Comparison of ENCODE assay signal across 27 cellular contexts in the genomic region with DNA sequence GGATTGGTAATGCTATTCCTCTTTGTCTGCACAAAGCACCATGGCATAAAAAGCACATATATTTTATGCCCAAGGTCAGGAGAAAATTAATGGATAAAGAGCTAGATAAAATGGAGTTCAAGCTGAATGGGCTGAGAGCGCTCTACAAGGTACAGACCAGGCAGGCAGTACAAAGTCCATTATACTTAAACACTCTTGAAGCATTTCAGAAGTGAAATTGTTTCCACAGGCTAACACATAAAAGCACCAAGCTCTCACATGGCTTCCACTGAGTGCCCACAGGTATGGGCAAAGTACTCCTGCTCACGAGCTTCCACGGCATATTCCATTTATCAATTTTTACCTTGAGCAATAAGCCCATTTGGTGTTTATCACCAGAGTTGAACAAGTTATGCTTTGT.
"Had no signal": no experiment of that assay in that cellular context is flagged by ENCODE, and none has a peak within 500 bp of the region (broad histone marks: within the 10 kb centered on the region; RNA-seq: fewer than 3 reads in every experiment).

No MANE protein-coding gene starts in this region.

- H3K27ac Mint-ChIP-seq: activated CD4-positive, alpha-beta T cell treated with anti-CD3 and anti-CD28 coated beads for 36 hours; activated CD8-positive, alpha-beta memory T cell treated with anti-CD3 and anti-CD28 coated beads, Interleukin-2, amount 10 ng/mL, durations not matched to agents 7 days and 5 days; activated CD8-positive, alpha-beta T cell treated with anti-CD3 and anti-CD28 coated beads, Interleukin-2, amount 10 ng/mL, durations not matched to agents 7 days and 5 days; activated naive CD8-positive, alpha-beta T cell; activated T-cell treated with anti-CD3 and anti-CD28 coated beads, Interleukin-2, amount 50 U/mL, for 72 hours; memory B cell; natural killer cell; stimulated activated memory B cell treated with anti-CD40 and anti-IgM and Interleukin-4, amounts not matched to agents 10 μg/mL and 1 μg/mL and 100 μg/mL, for 72 hours; stimulated activated naive CD8-positive, alpha-beta T cell treated with anti-CD3 and anti-CD28 coated beads, Interleukin-15, amount 100 ng/mL, for 72 hours; T-cell; T-helper 2 cell treated with Interferon-gamma antibody and Interleukin-4, amounts not matched to agents 5 μg/mL and 100 μg/mL, for 36 hours had no signal

- H3K4me1 Mint-ChIP-seq: activated CD4-positive, alpha-beta T cell treated with anti-CD3 and anti-CD28 coated beads for 36 hours; activated CD8-positive, alpha-beta memory T cell treated with anti-CD3 and anti-CD28 coated beads, Interleukin-2, amount 10 ng/mL, durations not matched to agents 7 days and 5 days; memory B cell; stimulated activated memory B cell treated with anti-CD40 and anti-IgM and Interleukin-4, amounts not matched to agents 10 μg/mL and 1 μg/mL and 100 μg/mL, for 72 hours; T-cell had no signal

- H3K4me3 Mint-ChIP-seq: activated CD4-positive, alpha-beta T cell treated with anti-CD3 and anti-CD28 coated beads for 36 hours; activated CD8-positive, alpha-beta memory T cell treated with anti-CD3 and anti-CD28 coated beads, Interleukin-2, amount 10 ng/mL, durations not matched to agents 7 days and 5 days; activated CD8-positive, alpha-beta T cell treated with anti-CD3 and anti-CD28 coated beads, Interleukin-2, amount 10 ng/mL, durations not matched to agents 7 days and 5 days; activated naive CD8-positive, alpha-beta T cell; activated T-cell treated with anti-CD3 and anti-CD28 coated beads, Interleukin-2, amount 50 U/mL, for 72 hours; memory B cell; natural killer cell; stimulated activated memory B cell treated with anti-CD40 and anti-IgM and Interleukin-4, amounts not matched to agents 10 μg/mL and 1 μg/mL and 100 μg/mL, for 72 hours; stimulated activated naive CD8-positive, alpha-beta T cell treated with anti-CD3 and anti-CD28 coated beads, Interleukin-15, amount 100 ng/mL, for 72 hours; T-cell; T-helper 2 cell treated with Interferon-gamma antibody and Interleukin-4, amounts not matched to agents 5 μg/mL and 100 μg/mL, for 36 hours had no signal

- H3K9me3 Mint-ChIP-seq: activated T-cell treated with anti-CD3 and anti-CD28 coated beads, Interleukin-2, amount 50 U/mL, for 72 hours; memory B cell; natural killer cell; stimulated activated memory B cell treated with anti-CD40 and anti-IgM and Interleukin-4, amounts not matched to agents 10 μg/mL and 1 μg/mL and 100 μg/mL, for 72 hours; T-cell; T-helper 2 cell treated with Interferon-gamma antibody and Interleukin-4, amounts not matched to agents 5 μg/mL and 100 μg/mL, for 36 hours had no signal

- H3K36me3 Mint-ChIP-seq: activated CD8-positive, alpha-beta memory T cell treated with anti-CD3 and anti-CD28 coated beads, Interleukin-2, amount 10 ng/mL, durations not matched to agents 7 days and 5 days; activated naive CD8-positive, alpha-beta T cell; memory B cell; natural killer cell; stimulated activated memory B cell treated with anti-CD40 and anti-IgM and Interleukin-4, amounts not matched to agents 10 μg/mL and 1 μg/mL and 100 μg/mL, for 72 hours; T-cell had no signal

- DNase-seq: activated CD4-positive, alpha-beta T cell treated with anti-CD3 and anti-CD28 coated beads for 36 hours; activated CD4-positive, CD25-positive, alpha-beta regulatory T cell; activated CD8-positive, alpha-beta memory T cell treated with anti-CD3 and anti-CD28 coated beads, Interleukin-2, amount 10 ng/mL, durations not matched to agents 7 days and 5 days; activated CD8-positive, alpha-beta T cell treated with anti-CD3 and anti-CD28 coated beads, Interleukin-2, amount 10 ng/mL, durations not matched to agents 7 days and 5 days; activated naive CD4-positive, alpha-beta T cell; activated T-cell treated with anti-CD3 and anti-CD28 coated beads, Interleukin-2, amount 50 U/mL, for 72 hours; anterior cingulate cortex; cerebellar nuclear complex; colonic mucosa; effector CD8-positive, alpha-beta T cell; esophagus squamous epithelium; foreskin melanocyte; left cardiac atrium; midbrain; natural killer cell; sigmoid colon; stimulated activated CD4-positive, alpha-beta T cell treated with anti-CD3 and anti-CD28 coated beads, Interleukin-1b, Interleukin-23, amount 100 ng/mL, for 48 hours; stimulated activated CD4-positive, alpha-beta T cell treated with anti-CD3 and anti-CD28 coated beads, Interleukin-4, amount 100 ng/mL, for 4 hours; stimulated activated CD8-positive, alpha-beta memory T cell treated with anti-CD3 and anti-CD28 coated beads, Interleukin-4, amount 100 ng/mL, for 48 hours; stimulated activated naive CD8-positive, alpha-beta T cell treated with anti-CD3 and anti-CD28 coated beads, Interleukin-15, amount 100 ng/mL, for 72 hours; substantia nigra; T-cell; upper lobe of right lung had no signal

- ATAC-seq: activated CD4-positive, alpha-beta T cell treated with anti-CD3 and anti-CD28 coated beads for 36 hours; activated CD8-positive, alpha-beta memory T cell treated with anti-CD3 and anti-CD28 coated beads, Interleukin-2, amount 10 ng/mL, durations not matched to agents 7 days and 5 days; activated CD8-positive, alpha-beta T cell treated with anti-CD3 and anti-CD28 coated beads, Interleukin-2, amount 10 ng/mL, durations not matched to agents 7 days and 5 days; activated T-cell treated with anti-CD3 and anti-CD28 coated beads, Interleukin-2, amount 50 U/mL, for 72 hours; left cardiac atrium; natural killer cell; stimulated activated memory B cell treated with anti-CD40 and anti-IgM and Interleukin-4, amounts not matched to agents 10 μg/mL and 1 μg/mL and 100 μg/mL, for 72 hours; stimulated activated naive CD8-positive, alpha-beta T cell treated with anti-CD3 and anti-CD28 coated beads, Interleukin-15, amount 100 ng/mL, for 72 hours; T-cell; upper lobe of right lung had no signal

- H3K27me3 Mint-ChIP-seq: activated CD4-positive, alpha-beta T cell treated with anti-CD3 and anti-CD28 coated beads for 36 hours; activated naive CD8-positive, alpha-beta T cell; stimulated activated memory B cell treated with anti-CD40 and anti-IgM and Interleukin-4, amounts not matched to agents 10 μg/mL and 1 μg/mL and 100 μg/mL, for 72 hours; T-cell had no signal
